8 cellular contexts compared by ENCODE assay signal in the genomic region with DNA sequence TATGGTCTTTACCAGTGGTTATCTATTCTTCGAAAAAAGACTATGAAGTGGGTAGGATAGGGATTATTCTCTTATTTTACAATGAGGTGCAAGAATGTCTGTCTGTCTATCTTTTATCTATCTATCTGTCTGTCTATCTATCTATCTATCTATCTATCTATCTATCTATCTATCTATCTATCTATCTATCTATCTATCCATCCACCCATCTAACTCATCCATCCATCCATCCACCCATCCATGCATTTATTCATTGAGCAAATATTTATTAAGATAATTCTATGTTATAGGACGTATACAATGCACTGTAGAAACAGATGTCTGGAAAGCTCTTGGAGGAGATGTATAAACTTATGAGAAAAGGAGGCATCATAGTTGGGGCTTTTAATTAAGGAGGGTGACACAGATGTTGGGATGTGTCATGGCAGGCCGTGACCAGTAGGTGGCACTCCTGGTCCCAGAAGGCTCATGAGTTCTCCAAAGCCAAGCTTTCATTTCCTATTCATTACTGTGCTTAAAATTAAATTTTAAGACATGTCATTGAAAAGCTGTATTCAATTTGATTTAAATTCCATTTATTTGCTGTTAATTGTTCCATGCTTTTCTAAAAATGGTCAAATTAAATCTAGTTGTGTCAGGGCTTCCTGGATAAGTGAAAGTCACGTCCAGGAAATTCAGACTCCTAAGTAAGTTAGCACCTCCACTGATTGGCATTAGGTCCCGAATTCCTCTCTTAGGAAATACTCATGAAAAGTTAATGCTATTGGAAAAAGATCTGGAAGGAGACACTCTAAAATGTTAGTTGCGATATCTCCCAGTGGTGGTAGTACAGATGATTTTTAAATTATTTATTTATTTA. TPM values are rescaled to one million over a fixed set of nuclear protein-coding genes. Genes with fewer than 3 reads are reported as not detected.
DNase-seq lines count a peak whose midpoint lies in the region; ATAC-seq and TF ChIP-seq lines count a peak whose summit lies in the region.

No MANE protein-coding gene starts in this region.

- no peaks in the 10 kb centered on the region for H3K4me1 Mint-ChIP-seq in memory B cell

- no peaks in the 10 kb centered on the region for H3K36me3 ChIP-seq in HEK293 (ENCODE audit: control insufficient read depth in 2 of 2, insufficient read depth in 1 of 2, low read length in 2 of 2)

- CTCF ChIA-PET in HEK293 (lab: Yijun Ruan, JAX): interaction anchor here (0.6 to 6.0 kb wide), 51 partner anchors 8 to 644 kb away, joined by 3 to 82 read pairs (median 4); no protein-coding TSS in a partner anchor

- intact Hi-C loops in dorsolateral prefrontal cortex (cut with DNase I): loop anchor here (5.0 kb wide), 2 partner anchors 293 to 298 kb away; no protein-coding TSS in a partner anchor

- TF ChIP-seq CTCF in HEK293 (tag by site-specific recombination; IDR thresholded peaks at IDR 0.05) (no peak), dorsolateral prefrontal cortex (IDR thresholded peaks at IDR 0.05 in 54 of 56, conservative IDR thresholded peaks at IDR 0.05 in 2 of 56; ENCODE audit: low read depth in 1 of 56, partially characterized antibody in 56 of 56) (peak; percentile 74 to 98 (median 94))

- H3K9me3 ChIP-seq in HEK293 (ENCODE audit: control insufficient read depth, insufficient read depth, low read depth, low read length): no peaks in the 10 kb centered on the region

- no peaks in the 10 kb centered on the region for H3K36me3 Mint-ChIP-seq in memory B cell

- peak; percentile 79 for DNase-seq in GM03348 (ENCODE audit: low spot score)
- peak; percentile 78 for DNase-seq in NCI-H2196 (lab: John Stamatoyannopoulos, UW; ENCODE audit: unreplicated experiment)
- peak; percentile 54 for DNase-seq in activated CD4-positive, alpha-beta T cell treated with anti-CD3 and anti-CD28 coated beads, Interleukin-2, amount 50 U/mL, for 1 hour
- DNase-seq in dorsolateral prefrontal cortex: peak; percentile 30 to 86 (median 75)
- DNase-seq in memory B cell (ENCODE audit: low spot score in 2 of 2): peak; percentile 58 to 64
- DNase-seq in stimulated activated CD8-positive, alpha-beta memory T cell treated with anti-CD3 and anti-CD28 coated beads, Interleukin-15, amount 100 ng/mL, for 48 hours (ENCODE audit: low read depth in 2 of 2): peak; percentile 23 to 43

- ATAC-seq in memory B cell (ENCODE audit: low read depth): peak; percentile 70
- ATAC-seq in HG03097 (IDR thresholded peaks at IDR 0.05; ENCODE audit: low FRiP score, unreplicated experiment): no peak

- no peak overlapping the region for H3K27ac ChIP-seq in HEK293 (ENCODE audit: extremely low read depth, low read depth, low read length)
- no peak overlapping the region for H3K27ac ChIP-seq in dorsolateral prefrontal cortex

- no peak overlapping the region for H3K4me3 Mint-ChIP-seq in memory B cell

- POLR2A ChIA-PET in HEK293 (lab: Yijun Ruan, JAX): no interaction called here

- no peaks in the 10 kb centered on the region for H3K27me3 ChIP-seq in dorsolateral prefrontal cortex

- no peaks in the 10 kb centered on the region for H3K9me3 Mint-ChIP-seq in memory B cell

- no peak overlapping the region for H3K27ac Mint-ChIP-seq in memory B cell

- peaks cover 12% of the 10 kb centered on the region for H3K27me3 Mint-ChIP-seq in memory B cell

- no peaks in the 10 kb centered on the region for H3K4me1 ChIP-seq in HEK293 (ENCODE audit: control insufficient read depth, insufficient read depth, low read length)

- no peak overlapping the region for H3K4me3 ChIP-seq in HEK293 (ENCODE audit: low read depth, low read length)
- H3K4me3 ChIP-seq in dorsolateral prefrontal cortex: peak overlapping the region in 31 of 59 donors; percentile 2 to 51 (median 24)

TF ChIP-seq in HEK293, 187 proteins besides CTCF, POLR2A, EP300 and RAD21:
- TF ChIP-seq ZNF654 (tag by site-specific recombination; IDR thresholded peaks at IDR 0.05; ENCODE audit: low read depth): peak; percentile 63
- TF ChIP-seq ZNF366 (tag by site-specific recombination; conservative IDR thresholded peaks at IDR 0.05): peak; percentile 67
- TF ChIP-seq ZNF785 (tag by site-specific recombination; IDR thresholded peaks at IDR 0.05): no peak
- no peak for TF ChIP-seq KLF8 (tag by site-specific recombination; IDR thresholded peaks at IDR 0.05)
- no peak for TF ChIP-seq ZNF501 (tag by site-specific recombination; IDR thresholded peaks at IDR 0.05)
- TF ChIP-seq WT1 (tag by site-specific recombination; IDR thresholded peaks at IDR 0.05): no peak
- TF ChIP-seq KLF1 (tag by site-specific recombination; IDR thresholded peaks at IDR 0.05): no peak

RNA-seq across cellular contexts. Expression of a gene that starts 19.0 kb away (rescaled TPM):
- total RNA-seq in dorsolateral prefrontal cortex: under 1 TPM in 5 of 120 experiments, not detected in 115; 0.14 to 0.71 (median 0.18) TPM

RNA-seq across cellular contexts. Expression of a gene that starts 57.9 kb away (rescaled TPM):
- total RNA-seq in dorsolateral prefrontal cortex: not detected
